27 cellular contexts compared by ENCODE assay signal in the genomic region with DNA sequence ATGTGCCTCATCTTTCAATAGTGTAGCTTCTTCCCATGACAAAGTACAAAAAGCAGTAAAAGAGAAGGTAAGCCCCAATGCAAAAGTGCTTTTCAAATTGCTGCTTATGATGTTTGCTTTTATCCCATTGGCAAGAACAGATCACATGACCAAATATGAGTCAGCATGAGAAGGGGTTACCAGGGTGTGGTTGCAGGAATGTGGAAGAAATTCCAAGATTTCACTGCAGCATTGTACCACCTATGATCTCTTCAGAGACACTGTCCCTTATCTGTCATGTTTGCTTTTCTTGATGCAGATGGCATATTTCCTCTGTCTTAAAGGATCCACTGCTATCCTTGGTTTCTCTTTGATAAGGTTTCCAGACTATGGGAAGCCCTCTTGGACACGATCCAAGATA.
"Had no signal": no experiment of that assay in that cellular context is flagged by ENCODE, and none has a peak within 500 bp of the region (broad histone marks: within the 10 kb centered on the region; RNA-seq: fewer than 3 reads in every experiment).

No MANE protein-coding gene starts in this region.

- H3K4me3 ChIP-seq: adrenal gland, Peyer's patch, SJCRH30 had no signal

- H3K9ac ChIP-seq: SK-N-SH had no signal

- ATAC-seq: activated CD8-positive, alpha-beta T cell treated with anti-CD3 and anti-CD28 coated beads, Interleukin-2, amount 10 ng/mL, durations not matched to agents 7 days and 5 days; WTC11 had no signal

- DNase-seq: activated CD4-positive, alpha-beta T cell treated with anti-CD3 and anti-CD28 coated beads for 48 hours; activated CD4-positive, alpha-beta T cell treated with anti-CD3 and anti-CD28 coated beads, Interleukin-2, amount 50 U/mL, for 4 hours; activated CD4-positive, CD25-positive, alpha-beta regulatory T cell treated with anti-CD3 and anti-CD28 coated beads, Interleukin-2, amount 50 U/mL, for 72 hours; activated CD8-positive, alpha-beta memory T cell treated with anti-CD3 and anti-CD28 coated beads, Interleukin-2, amount 50 U/mL, for 48 hours; activated CD8-positive, alpha-beta T cell treated with anti-CD3 and anti-CD28 coated beads, Interleukin-2, amount 10 ng/mL, durations not matched to agents 7 days and 5 days; activated naive CD4-positive, alpha-beta T cell treated with anti-CD3 and anti-CD28 coated beads, Interleukin-2, amount 50 U/mL, for 16 hours; activated naive CD8-positive, alpha-beta T cell treated with anti-CD3 and anti-CD28 coated beads, Interleukin-2, amount 10 ng/mL, durations not matched to agents 7 days and 5 days; activated T-cell treated with anti-CD3 and anti-CD28 coated beads, Interleukin-2, amount 50 U/mL, for 1 hour; adrenal gland; anterior cingulate cortex; caudate nucleus; Karpas-422; MM.1S; NCI-H146; NCI-H1930; NCI-H2171; NCI-H2227 treated with DMSO at 0.1 percent for 48 hours; NCI-H446 treated with DMSO at 0.1 percent for 48 hours; NCI-H524 treated with DMSO at 0.1 percent for 48 hours; NCI-H748 treated with DMSO at 0.1 percent for 48 hours; Peyer's patch; Right ventricle myocardium superior; SJCRH30; SK-N-SH; T-helper 1 cell had no signal

- H3K27ac ChIP-seq: adrenal gland, Peyer's patch, RWPE1, SJCRH30 had no signal

- H3K9me3 ChIP-seq: adrenal gland, Peyer's patch, SJCRH30, SK-N-SH had no signal

- H3K4me2 ChIP-seq: SK-N-SH had no signal

- H3K27me3 ChIP-seq: adrenal gland, Peyer's patch had no signal

- H3K4me1 ChIP-seq: adrenal gland, Peyer's patch, SJCRH30 had no signal

- H3K9me2 ChIP-seq: SK-N-SH had no signal

- H3K36me3 ChIP-seq: adrenal gland, Peyer's patch, SJCRH30 had no signal
